Comparison of ENCODE assay signal across 28 cellular contexts in the genomic region with DNA sequence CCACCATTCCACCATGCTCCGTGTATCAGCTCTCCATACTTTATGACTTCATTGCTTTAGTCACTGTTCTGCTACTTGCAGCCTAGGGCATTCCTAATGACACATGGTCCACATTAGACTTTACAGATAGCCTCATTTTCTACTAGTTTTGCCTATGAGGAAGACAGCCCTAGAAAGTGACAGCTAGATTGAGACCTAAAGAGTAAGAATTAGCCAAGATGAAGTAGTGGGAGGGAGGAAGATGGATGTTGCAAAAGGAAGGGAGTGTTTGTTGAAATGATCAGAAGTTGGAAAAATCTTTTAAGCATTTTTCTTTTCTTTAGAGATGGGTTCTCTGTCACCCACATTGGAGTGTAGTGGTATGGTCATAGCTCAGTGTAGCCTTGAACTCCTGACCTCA. TPM values are rescaled to one million over a fixed set of nuclear protein-coding genes. Genes with fewer than 3 reads are reported as not detected.
DNase-seq lines count a peak whose midpoint lies in the region; ATAC-seq and TF ChIP-seq lines count a peak whose summit lies in the region.
"Had no signal": no experiment of that assay in that cellular context is flagged by ENCODE, and none has a peak within 500 bp of the region (broad histone marks: within the 10 kb centered on the region; RNA-seq: fewer than 3 reads in every experiment).

No MANE protein-coding gene starts in this region.

- H3K36me3 Mint-ChIP-seq in CD14-positive monocyte, result peaks cover 2 to 9% of the 10 kb centered on the region in 2 donors
- H3K36me3 Mint-ChIP-seq in T-helper 17 cell (ENCODE audit: low read depth), result peaks cover 3% of the 10 kb centered on the region
- H3K36me3 Mint-ChIP-seq in immature natural killer cell, result peaks cover 0 to 14% (median 8%) of the 10 kb centered on the region in 3 donors

- peak overlapping the region in 1 of 2 donors; percentile 15 for H3K4me3 Mint-ChIP-seq in CD14-positive monocyte
- H3K4me3 Mint-ChIP-seq in T-helper 17 cell, result no peak overlapping the region
- peak overlapping the region in 2 of 5 donors; percentile 12 to 33 for H3K4me3 Mint-ChIP-seq in immature natural killer cell
- H3K4me3 Mint-ChIP-seq: activated naive CD4-positive, alpha-beta T cell treated with anti-CD3 and anti-CD28 coated beads for 36 hours had no signal

- H3K4me3 ChIP-seq in transverse colon (peak overlapping the region in 1 of 4 donors; percentile 26), suprapubic skin (no peak overlapping the region)
- H3K4me3 ChIP-seq: SJCRH30, tibial artery had no signal

- in situ Hi-C loops in transverse colon (cut with MboI; ENCODE audit: low pct_ligation_motif_present in 1 of 4, low pct_unique_long_range_greater_than_20kb in 1 of 4, low sequenced_read_pairs in 3 of 4), result no loop called here

- intact Hi-C loops in CD14-positive monocyte (cut with micrococcal nuclease) (no loop called here), transverse colon (cut with DNase I; ENCODE audit: low total_unique reads) (no loop called here)

- 69% methylated on average over 1 of the region's 1 CpG; no CpG with 5 or more reads in 1 of the 2 donors for WGBS in transverse colon (ENCODE audit: low coverage in 1 of 2), 2 donors
- WGBS in suprapubic skin, result 70% methylated on average over 1 of the region's 1 CpG

- no peak for DNase-seq in CD14-positive monocyte (ENCODE audit: low spot score)
- peak; percentile 26 for DNase-seq in EH (ENCODE audit: low read depth)
- no peak for DNase-seq in T-helper 17 cell
- DNase-seq in immature natural killer cell, result no peak
- DNase-seq in ecto neural progenitor cell (ENCODE audit: low spot score), result no peak
- DNase-seq in transverse colon, result no peak
- no peak for DNase-seq in suprapubic skin (ENCODE audit: low spot score in 2 of 2)
- DNase-seq: ACHN; activated CD4-positive, alpha-beta T cell treated with anti-CD3 and anti-CD28 coated beads, Interleukin-2, amount 50 U/mL, for 48 hours; activated CD8-positive, alpha-beta memory T cell treated with anti-CD3 and anti-CD28 coated beads, Interleukin-2, amount 50 U/mL, for 4 hours; activated naive CD4-positive, alpha-beta T cell treated with anti-CD3 and anti-CD28 coated beads for 36 hours; DMS79; effector CD8-positive, alpha-beta T cell; NCI-H1092 treated with DMSO at 0.1 percent for 48 hours; NCI-H1694 treated with DMSO at 0.1 percent for 48 hours; NCI-H2171; RPMI8226; SJCRH30; stimulated activated CD4-positive, alpha-beta T cell treated with anti-CD3 and anti-CD28 coated beads, Interleukin-2, amount 100 ng/mL, for 48 hours; tibial artery had no signal

- no peak overlapping the region for H3K27ac ChIP-seq in transverse colon
- H3K27ac ChIP-seq in suprapubic skin, result no peak overlapping the region
- H3K27ac ChIP-seq: epithelial cell of prostate, SJCRH30, tibial artery had no signal

- TF ChIP-seq CTCF in CD14-positive monocyte (IDR thresholded peaks at IDR 0.05) (no peak), transverse colon (IDR thresholded peaks at IDR 0.05) (no peak), suprapubic skin (IDR thresholded peaks at IDR 0.05) (no peak)

- ATAC-seq in T-helper 17 cell (no peak), GM18907 (IDR thresholded peaks at IDR 0.05; ENCODE audit: unreplicated experiment) (no peak)
- ATAC-seq: activated CD4-positive, CD25-positive, alpha-beta regulatory T cell treated with anti-CD3 and anti-CD28 coated beads, Interleukin-2, amount 50 U/mL, for 24 hours; sciatic nerve had no signal

- H3K36me3 ChIP-seq in transverse colon (no peaks in the 10 kb centered on the region), suprapubic skin (no peaks in the 10 kb centered on the region)
- H3K36me3 ChIP-seq: SJCRH30, tibial artery had no signal

- TF ChIP-seq POLR2A in transverse colon (IDR thresholded peaks at IDR 0.05) (no peak), suprapubic skin (IDR thresholded peaks at IDR 0.05) (no peak)

- peaks cover 0 to 11% (median under 1%) of the 10 kb centered on the region in 3 donors for H3K27me3 Mint-ChIP-seq in CD14-positive monocyte (ENCODE audit: low read depth in 3 of 3)
- no peaks in the 10 kb centered on the region for H3K27me3 Mint-ChIP-seq in T-helper 17 cell
- H3K27me3 Mint-ChIP-seq in immature natural killer cell (ENCODE audit: low read depth in 3 of 3), result peaks cover 2 to 11% (median 10%) of the 10 kb centered on the region in 3 donors

- TF ChIP-seq EP300 in transverse colon (IDR thresholded peaks at IDR 0.05; ENCODE audit: low read depth), result no peak
- TF ChIP-seq EP300 in suprapubic skin (IDR thresholded peaks at IDR 0.05), result no peak

- H3K4me1 Mint-ChIP-seq in CD14-positive monocyte, result peaks cover 55% of the 10 kb centered on the region
- peaks cover 39% of the 10 kb centered on the region for H3K4me1 Mint-ChIP-seq in T-helper 17 cell
- H3K4me1 Mint-ChIP-seq in immature natural killer cell, result peaks cover 81 to 83% of the 10 kb centered on the region in 2 donors

- H3K9me3 Mint-ChIP-seq in CD14-positive monocyte (peaks cover 0 to 3% (median 2%) of the 10 kb centered on the region in 7 donors), immature natural killer cell (no peaks in the 10 kb centered on the region)

- H3K27me3 ChIP-seq in transverse colon (no peaks in the 10 kb centered on the region), suprapubic skin (peaks cover 11% of the 10 kb centered on the region)
- H3K27me3 ChIP-seq: SJCRH30 had no signal

- no peaks in the 10 kb centered on the region for H3K9me3 ChIP-seq in T-helper 17 cell (ENCODE audit: control insufficient read depth, low read length, poor library complexity, severe bottlenecking)
- no peaks in the 10 kb centered on the region for H3K9me3 ChIP-seq in transverse colon
- H3K9me3 ChIP-seq in suprapubic skin, result no peaks in the 10 kb centered on the region
- H3K9me3 ChIP-seq: SJCRH30, tibial artery had no signal

- H3K27ac Mint-ChIP-seq in CD14-positive monocyte, result peak overlapping the region in 4 of 7 donors; percentile 4 to 74 (median 46)
- H3K27ac Mint-ChIP-seq in T-helper 17 cell, result peak overlapping the region; percentile 10
- peak overlapping the region; percentile 0 to 83 (median 67) for H3K27ac Mint-ChIP-seq in immature natural killer cell
- H3K27ac Mint-ChIP-seq: activated naive CD4-positive, alpha-beta T cell treated with anti-CD3 and anti-CD28 coated beads for 36 hours had no signal

- H3K4me1 ChIP-seq in transverse colon (peaks cover 9 to 47% (median 22%) of the 10 kb centered on the region in 4 donors), suprapubic skin (no peaks in the 10 kb centered on the region)
- H3K4me1 ChIP-seq: SJCRH30, tibial artery had no signal

RNA-seq across cellular contexts. Expression of gene C16orf54, which starts 11.0 kb away (rescaled TPM):
- polyA plus RNA-seq in CD14-positive monocyte (10 to 100 TPM; 29.2 to 32.0 TPM), immature natural killer cell (10 to 100 TPM in 2 of 3 donors, 1 to 10 TPM in 1; 9.6 to 39.8 (median 21.9) TPM)
- total RNA-seq in T-helper 17 cell (100 to 1,000 TPM; 172 to 259 TPM), transverse colon (1 to 10 TPM in 3 of 4 donors, not detected in 1; 3.0 to 8.2 (median 3.8) TPM), suprapubic skin (1 to 10 TPM in 1 of 4 donors, under 1 TPM in 1, not detected in 2; 0.34 to 1.1 TPM)
- total RNA-seq: glomerular endothelial cell, NCI-H460, SJCRH30 had no signal
- polyA plus RNA-seq: BJ had no signal

RNA-seq across cellular contexts. Expression of gene ZG16, which starts 43.2 kb away (rescaled TPM):
- polyA plus RNA-seq in CD14-positive monocyte (not detected), immature natural killer cell (not detected)
- total RNA-seq in T-helper 17 cell (not detected), transverse colon (1,000 to 10,000 TPM in 1 of 4 donors, 100 to 1,000 TPM in 1, 10 to 100 TPM in 2; 73.4 to 1,268 (median 104) TPM), suprapubic skin (under 1 TPM in 1 of 4 donors, not detected in 3; 0.89 TPM)
- total RNA-seq: activated naive CD4-positive, alpha-beta T cell treated with anti-CD3 and anti-CD28 coated beads for 36 hours; glomerular endothelial cell; NCI-H460; posterior vena cava; sciatic nerve; SJCRH30 had no signal
- polyA plus RNA-seq: BJ had no signal

RNA-seq across cellular contexts. Expression of gene KIF22, which starts 55.7 kb away (rescaled TPM):
- 10 to 100 TPM; 22.0 to 28.9 TPM for polyA plus RNA-seq in CD14-positive monocyte
- 10 to 100 TPM; 74.3 to 89.0 TPM for total RNA-seq in T-helper 17 cell
- polyA plus RNA-seq in immature natural killer cell, result 10 to 100 TPM; 33.1 to 45.2 (median 33.3) TPM
- 100 to 1,000 TPM in 1 of 4 donors, 10 to 100 TPM in 3; 37.6 to 159 (median 59.5) TPM for total RNA-seq in transverse colon
- 10 to 100 TPM; 42.8 to 65.7 (median 55.1) TPM for total RNA-seq in suprapubic skin

RNA-seq across cellular contexts. Expression of gene QPRT, which starts 55.8 kb away (rescaled TPM):
- 1 to 10 TPM; 2.1 to 3.9 TPM for polyA plus RNA-seq in CD14-positive monocyte
- under 1 TPM; 0.72 to 0.96 TPM for total RNA-seq in T-helper 17 cell
- 1 to 10 TPM in 2 of 3 donors, under 1 TPM in 1; 0.81 to 4.7 (median 2.1) TPM for polyA plus RNA-seq in immature natural killer cell
- 10 to 100 TPM; 14.3 to 65.8 (median 26.3) TPM for total RNA-seq in transverse colon
- 1 to 10 TPM; 2.2 to 5.5 (median 3.5) TPM for total RNA-seq in suprapubic skin

Comparison
In these comparisons a context has a peak if more than half of its experiments do, and no peak if none do; other contexts are left out.
1. H3K27ac Mint-ChIP-seq: peak in every context shown above with its lines; median percentile 67 in immature natural killer cell; 46 in CD14-positive monocyte; 10 in T-helper 17 cell.
2. RNA of gene C16orf54, which starts 11.0 kb away (total RNA-seq): 172 to 259 TPM in T-helper 17 cell; 3.0 to 8.2 TPM in transverse colon and 0.34 to 1.1 TPM in suprapubic skin; every median in the first group is over 10 times any median in the second.
3. RNA of gene ZG16, which starts 43.2 kb away (total RNA-seq): 73.4 to 1,268 TPM in transverse colon; not detected in T-helper 17 cell and 0.89 TPM in suprapubic skin; every median in the first group is over 10 times any median in the second.